9 cellular contexts compared by ENCODE assay signal in the genomic region with DNA sequence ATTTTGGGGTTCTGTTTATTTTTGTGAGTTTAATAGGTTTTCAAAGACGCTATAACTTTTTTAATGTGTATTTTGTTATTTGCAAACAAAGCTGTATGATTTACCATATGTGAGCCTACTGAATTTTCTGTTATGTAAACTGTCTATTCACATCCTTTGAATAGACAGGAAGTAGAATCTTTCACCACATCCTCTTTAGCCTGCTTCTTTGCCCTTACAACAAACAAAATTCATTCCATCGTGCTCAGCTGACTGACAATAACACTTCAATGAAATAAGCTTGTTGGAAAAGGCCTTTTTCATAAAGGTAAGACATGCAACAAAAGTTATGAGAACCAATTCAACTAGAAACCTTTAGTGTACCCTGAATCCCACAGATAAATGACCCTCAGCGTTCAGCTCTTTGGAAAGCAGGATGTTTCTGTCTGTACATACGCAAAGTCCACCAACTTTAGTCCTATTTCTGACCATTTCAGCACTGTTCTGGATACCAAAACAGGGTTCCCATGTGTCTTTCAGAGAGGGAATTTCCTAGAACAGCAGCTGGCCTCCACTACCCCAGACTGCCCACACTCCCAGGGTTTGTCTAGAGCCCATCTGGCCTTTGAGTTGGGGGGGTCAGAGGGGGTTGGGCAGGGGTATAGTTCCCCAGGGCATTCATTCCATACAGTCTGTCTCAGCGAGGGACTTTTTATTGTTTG.
DNase-seq lines count a peak whose midpoint lies in the region; ATAC-seq and TF ChIP-seq lines count a peak whose summit lies in the region.
"Had no signal": no experiment of that assay in that cellular context is flagged by ENCODE, and none has a peak within 500 bp of the region (broad histone marks: within the 10 kb centered on the region; RNA-seq: fewer than 3 reads in every experiment).

No MANE protein-coding gene starts in this region.

- H3K9me3 ChIP-seq in upper lobe of left lung, result no peaks in the 10 kb centered on the region

- no peaks in the 10 kb centered on the region for H3K9me3 Mint-ChIP-seq in activated naive CD8-positive, alpha-beta T cell (ENCODE audit: low read depth)
- H3K9me3 Mint-ChIP-seq in activated naive CD8-positive, alpha-beta T cell treated with anti-CD3 and anti-CD28 coated beads for 36 hours, result peaks cover 3% of the 10 kb centered on the region

- H3K4me1 ChIP-seq in upper lobe of left lung, result peaks cover 0 to 14% (median 12%) of the 10 kb centered on the region in 4 donors

- peak overlapping the region; percentile 47 for H3K27ac Mint-ChIP-seq in activated naive CD8-positive, alpha-beta T cell
- H3K27ac Mint-ChIP-seq in activated naive CD8-positive, alpha-beta T cell treated with anti-CD3 and anti-CD28 coated beads for 36 hours, result no peak overlapping the region

- no peaks in the 10 kb centered on the region for H3K27me3 ChIP-seq in upper lobe of left lung

- peaks cover 24% of the 10 kb centered on the region for H3K4me1 Mint-ChIP-seq in activated naive CD8-positive, alpha-beta T cell (ENCODE audit: low read depth)
- peaks cover 19% of the 10 kb centered on the region for H3K4me1 Mint-ChIP-seq in activated naive CD8-positive, alpha-beta T cell treated with anti-CD3 and anti-CD28 coated beads for 36 hours

- peak; percentile 80 to 87 for ATAC-seq in left cardiac atrium
- no peak for ATAC-seq in upper lobe of left lung (ENCODE audit: low FRiP score in 2 of 2)
- no peak for ATAC-seq in GM21529 (IDR thresholded peaks at IDR 0.05; ENCODE audit: unreplicated experiment)

- H3K36me3 Mint-ChIP-seq in activated naive CD8-positive, alpha-beta T cell, result peaks cover 2% of the 10 kb centered on the region
- no peaks in the 10 kb centered on the region for H3K36me3 Mint-ChIP-seq in activated naive CD8-positive, alpha-beta T cell treated with anti-CD3 and anti-CD28 coated beads for 36 hours

- H3K4me3 Mint-ChIP-seq in activated naive CD8-positive, alpha-beta T cell, result peak overlapping the region; percentile 22
- no peak overlapping the region for H3K4me3 Mint-ChIP-seq in activated naive CD8-positive, alpha-beta T cell treated with anti-CD3 and anti-CD28 coated beads for 36 hours

- peak overlapping the region; percentile 36 to 76 (median 56) for H3K27ac ChIP-seq in upper lobe of left lung
- H3K27ac ChIP-seq: SK-N-MC had no signal

- no peaks in the 10 kb centered on the region for H3K27me3 Mint-ChIP-seq in activated naive CD8-positive, alpha-beta T cell
- H3K27me3 Mint-ChIP-seq in activated naive CD8-positive, alpha-beta T cell treated with anti-CD3 and anti-CD28 coated beads for 36 hours, result no peaks in the 10 kb centered on the region

- H3K36me3 ChIP-seq in upper lobe of left lung, result no peaks in the 10 kb centered on the region

- no peak overlapping the region for H3K4me3 ChIP-seq in upper lobe of left lung
- H3K4me3 ChIP-seq: SK-N-MC had no signal

- intact Hi-C loops in left cardiac atrium (cut with DNase I), result no loop called here

- no peak for TF ChIP-seq EP300 in upper lobe of left lung (IDR thresholded peaks at IDR 0.05)

- no peak for TF ChIP-seq POLR2A in upper lobe of left lung (IDR thresholded peaks at IDR 0.05)

- TF ChIP-seq CTCF in upper lobe of left lung (IDR thresholded peaks at IDR 0.05), result no peak

- DNase-seq in activated naive CD8-positive, alpha-beta T cell treated with anti-CD3 and anti-CD28 coated beads for 36 hours, result no peak
- DNase-seq in RPMI7951 (ENCODE audit: low read depth), result peak; percentile 11
- DNase-seq in left cardiac atrium, result no peak
- DNase-seq in upper lobe of left lung, result no peak
- DNase-seq in NCI-H2171 treated with DMSO at 0.1 percent for 48 hours (lab: John Stamatoyannopoulos, UW), result no peak
- DNase-seq in NCI-H146 treated with DMSO at 0.1 percent for 48 hours (lab: John Stamatoyannopoulos, UW; ENCODE audit: unreplicated experiment), result no peak

- 34 to 53% methylated on average over 5 of the region's 5 CpGs for WGBS in upper lobe of left lung, 2 donors

Comparison
In these comparisons a context has a peak if more than half of its experiments do, and no peak if none do; other contexts are left out.
1. ATAC-seq: peak in left cardiac atrium (2 of 2); none in upper lobe of left lung (0 of 2) and GM21529 (single experiment).